Comparison of ENCODE assay signal across 1 cellular context in the genomic region with DNA sequence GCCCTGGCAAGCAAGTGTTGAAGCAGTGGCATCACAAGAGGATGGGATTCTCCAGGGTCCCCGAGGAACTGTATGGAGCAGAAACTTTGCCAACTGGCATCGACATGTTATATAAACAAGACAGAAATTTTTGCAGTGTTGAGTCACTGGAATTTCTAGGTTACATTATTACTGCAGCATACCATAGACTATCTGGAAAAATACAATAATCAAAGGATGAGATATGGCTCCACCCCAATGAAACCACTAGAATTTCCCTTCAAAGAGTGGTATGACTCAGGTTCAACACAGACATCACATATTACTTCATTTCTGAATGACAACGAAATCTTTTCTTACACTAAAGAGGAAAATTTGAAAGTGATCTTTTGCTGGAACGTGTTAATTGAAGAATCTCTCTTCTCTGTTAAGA.
TF ChIP-seq lines count a peak whose summit lies in the region.

No MANE protein-coding gene starts in this region.

TF ChIP-seq in GM23338, 12 proteins besides CTCF, POLR2A, EP300 and RAD21 (continued from another document):
- TF ChIP-seq, protein P1, sequence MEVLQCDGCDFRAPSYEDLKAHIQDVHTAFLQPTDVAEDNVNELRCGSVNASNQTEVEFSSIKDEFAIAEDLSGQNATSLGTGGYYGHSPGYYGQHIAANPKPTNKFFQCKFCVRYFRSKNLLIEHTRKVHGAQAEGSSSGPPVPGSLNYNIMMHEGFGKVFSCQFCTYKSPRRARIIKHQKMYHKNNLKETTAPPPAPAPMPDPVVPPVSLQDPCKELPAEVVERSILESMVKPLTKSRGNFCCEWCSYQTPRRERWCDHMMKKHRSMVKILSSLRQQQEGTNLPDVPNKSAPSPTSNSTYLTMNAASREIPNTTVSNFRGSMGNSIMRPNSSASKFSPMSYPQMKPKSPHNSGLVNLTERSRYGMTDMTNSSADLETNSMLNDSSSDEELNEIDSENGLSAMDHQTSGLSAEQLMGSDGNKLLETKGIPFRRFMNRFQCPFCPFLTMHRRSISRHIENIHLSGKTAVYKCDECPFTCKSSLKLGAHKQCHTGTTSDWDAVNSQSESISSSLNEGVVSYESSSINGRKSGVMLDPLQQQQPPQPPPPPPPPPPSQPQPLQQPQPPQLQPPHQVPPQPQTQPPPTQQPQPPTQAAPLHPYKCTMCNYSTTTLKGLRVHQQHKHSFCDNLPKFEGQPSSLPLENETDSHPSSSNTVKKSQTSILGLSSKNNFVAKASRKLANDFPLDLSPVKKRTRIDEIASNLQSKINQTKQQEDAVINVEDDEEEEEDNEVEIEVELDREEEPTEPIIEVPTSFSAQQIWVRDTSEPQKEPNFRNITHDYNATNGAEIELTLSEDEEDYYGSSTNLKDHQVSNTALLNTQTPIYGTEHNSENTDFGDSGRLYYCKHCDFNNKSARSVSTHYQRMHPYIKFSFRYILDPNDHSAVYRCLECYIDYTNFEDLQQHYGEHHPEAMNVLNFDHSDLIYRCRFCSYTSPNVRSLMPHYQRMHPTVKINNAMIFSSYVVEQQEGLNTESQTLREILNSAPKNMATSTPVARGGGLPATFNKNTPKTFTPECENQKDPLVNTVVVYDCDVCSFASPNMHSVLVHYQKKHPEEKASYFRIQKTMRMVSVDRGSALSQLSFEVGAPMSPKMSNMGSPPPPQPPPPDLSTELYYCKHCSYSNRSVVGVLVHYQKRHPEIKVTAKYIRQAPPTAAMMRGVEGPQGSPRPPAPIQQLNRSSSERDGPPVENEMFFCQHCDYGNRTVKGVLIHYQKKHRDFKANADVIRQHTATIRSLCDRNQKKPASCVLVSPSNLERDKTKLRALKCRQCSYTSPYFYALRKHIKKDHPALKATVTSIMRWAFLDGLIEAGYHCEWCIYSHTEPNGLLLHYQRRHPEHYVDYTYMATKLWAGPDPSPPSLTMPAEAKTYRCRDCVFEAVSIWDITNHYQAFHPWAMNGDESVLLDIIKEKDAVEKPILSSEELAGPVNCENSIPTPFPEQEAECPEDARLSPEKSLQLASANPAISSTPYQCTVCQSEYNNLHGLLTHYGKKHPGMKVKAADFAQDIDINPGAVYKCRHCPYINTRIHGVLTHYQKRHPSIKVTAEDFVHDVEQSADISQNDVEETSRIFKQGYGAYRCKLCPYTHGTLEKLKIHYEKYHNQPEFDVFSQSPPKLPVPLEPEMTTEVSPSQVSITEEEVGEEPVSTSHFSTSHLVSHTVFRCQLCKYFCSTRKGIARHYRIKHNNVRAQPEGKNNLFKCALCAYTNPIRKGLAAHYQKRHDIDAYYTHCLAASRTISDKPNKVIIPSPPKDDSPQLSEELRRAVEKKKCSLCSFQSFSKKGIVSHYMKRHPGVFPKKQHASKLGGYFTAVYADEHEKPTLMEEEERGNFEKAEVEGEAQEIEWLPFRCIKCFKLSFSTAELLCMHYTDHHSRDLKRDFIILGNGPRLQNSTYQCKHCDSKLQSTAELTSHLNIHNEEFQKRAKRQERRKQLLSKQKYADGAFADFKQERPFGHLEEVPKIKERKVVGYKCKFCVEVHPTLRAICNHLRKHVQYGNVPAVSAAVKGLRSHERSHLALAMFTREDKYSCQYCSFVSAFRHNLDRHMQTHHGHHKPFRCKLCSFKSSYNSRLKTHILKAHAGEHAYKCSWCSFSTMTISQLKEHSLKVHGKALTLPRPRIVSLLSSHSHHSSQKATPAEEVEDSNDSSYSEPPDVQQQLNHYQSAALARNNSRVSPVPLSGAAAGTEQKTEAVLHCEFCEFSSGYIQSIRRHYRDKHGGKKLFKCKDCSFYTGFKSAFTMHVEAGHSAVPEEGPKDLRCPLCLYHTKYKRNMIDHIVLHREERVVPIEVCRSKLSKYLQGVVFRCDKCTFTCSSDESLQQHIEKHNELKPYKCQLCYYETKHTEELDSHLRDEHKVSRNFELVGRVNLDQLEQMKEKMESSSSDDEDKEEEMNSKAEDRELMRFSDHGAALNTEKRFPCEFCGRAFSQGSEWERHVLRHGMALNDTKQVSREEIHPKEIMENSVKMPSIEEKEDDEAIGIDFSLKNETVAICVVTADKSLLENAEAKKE (CRISPR knock-in tag; IDR thresholded peaks at IDR 0.05) = no peak
- TF ChIP-seq EZH2phosphoT487 (IDR thresholded peaks at IDR 0.05; ENCODE audit: unreplicated experiment) = no peak
